In the genomic region with DNA sequence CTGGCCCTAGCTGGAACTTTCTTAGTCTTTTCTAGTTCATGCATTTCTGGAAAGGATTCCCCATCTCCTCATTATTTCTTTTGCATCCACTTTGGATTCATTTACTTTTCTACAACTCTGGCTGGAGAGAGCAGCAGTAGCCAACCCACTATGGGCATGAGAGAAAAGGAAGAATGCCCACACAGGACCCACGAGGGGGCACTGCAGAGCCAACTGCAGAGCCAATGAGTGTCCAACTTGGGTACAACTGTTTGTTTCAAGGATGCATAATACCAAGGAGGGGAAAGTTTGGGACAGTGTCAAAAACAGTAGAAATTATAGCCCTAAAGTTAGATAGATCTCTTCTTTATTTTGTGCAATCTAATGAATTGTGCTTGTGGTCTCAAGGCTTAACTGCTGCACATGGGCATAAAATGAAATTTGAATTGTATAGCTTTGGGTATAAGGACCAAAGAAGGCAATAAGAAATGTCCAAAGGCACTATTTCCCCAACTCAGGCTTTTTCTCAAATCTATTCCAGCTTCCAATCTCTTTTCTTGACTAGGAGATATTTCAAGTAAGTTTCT, we compare ENCODE assay signal across 8 cellular contexts.
DNase-seq lines count a peak whose midpoint lies in the region; ATAC-seq, FAIRE-seq and TF ChIP-seq lines count a peak whose summit lies in the region.

No MANE protein-coding gene starts in this region.

- H3K9ac ChIP-seq in H1 (replicated peaks in 1 of 4; ENCODE audit: extremely low read depth in 1 of 4, low read depth in 3 of 4, low read length in 3 of 4): no peak overlapping the region
- H3K9ac ChIP-seq in parathyroid adenoma: no peak overlapping the region

- peak; percentile 68 to 76 for TF ChIP-seq RAD21 in H1 (IDR thresholded peaks at IDR 0.05 in 1 of 2, conservative IDR thresholded peaks at IDR 0.05 in 1 of 2; ENCODE audit: low read depth in 2 of 2, low read length in 2 of 2)

- H3K23me2 ChIP-seq in H1 (ENCODE audit: low read depth, low read length): no peaks in the 10 kb centered on the region; the same call in 1 of the 2 replicates

- no peak overlapping the region for H2AK5ac ChIP-seq in H1 (ENCODE audit: low read depth, low read length)

- H2BK120ac ChIP-seq in H1 (replicated peaks; ENCODE audit: low read depth, low read length): no peak overlapping the region

- H4K8ac ChIP-seq in H1 (ENCODE audit: extremely low read depth, insufficient read depth, low read length): no peak overlapping the region

- H3K27ac ChIP-seq in H1 (ENCODE audit: low read depth, low read length): no peak overlapping the region
- H3K27ac ChIP-seq in parathyroid adenoma: no peak overlapping the region

- no peaks in the 10 kb centered on the region for H3K4me1 Mint-ChIP-seq in activated naive CD8-positive, alpha-beta T cell treated with anti-CD3 and anti-CD28 coated beads for 36 hours

- peak; percentile 32 for TF ChIP-seq CTCF in GM13976 (IDR thresholded peaks at IDR 0.05; ENCODE audit: borderline replicate concordance, control extremely low read depth, extremely low read depth, insufficient read depth, missing control alignments)
- peak; percentile 50 to 66 (median 65) for TF ChIP-seq CTCF in H1 (IDR thresholded peaks at IDR 0.05; ENCODE audit: control extremely low read depth in 1 of 3, insufficient read depth in 1 of 3, low read depth in 1 of 3, low read length in 3 of 3)
- peak; percentile 8 for TF ChIP-seq CTCF in parathyroid adenoma (IDR thresholded peaks at IDR 0.05)

- no peak overlapping the region for H4K91ac ChIP-seq in H1 (replicated peaks; ENCODE audit: insufficient read length, low read length)

- no peaks in the 10 kb centered on the region for H3K36me3 ChIP-seq in H1 (ENCODE audit: control insufficient read depth in 2 of 4, insufficient read depth in 4 of 4, low read length in 3 of 4)
- H3K36me3 ChIP-seq in parathyroid adenoma (ENCODE audit: control insufficient read depth, insufficient read depth, low read length): no peaks in the 10 kb centered on the region

- no peaks in the 10 kb centered on the region for H3K27me3 ChIP-seq in H1 (replicated peaks in 1 of 4; ENCODE audit: control insufficient read depth in 3 of 4, extremely low read depth in 1 of 4, insufficient read depth in 3 of 4, low read length in 3 of 4)
- no peaks in the 10 kb centered on the region for H3K27me3 ChIP-seq in parathyroid adenoma (ENCODE audit: control insufficient read depth, insufficient read depth, low read length)

- CTCF ChIA-PET in H1 (lab: Charles Lee; ENCODE audit: partially characterized antibody): interaction anchor here (0.6 to 13.4 kb wide), 35 partner anchors 12 to 279 kb away, joined by 3 to 167 read pairs (median 6); a partner anchor contains a TSS

- 24% methylated on average over 1 of the region's 1 CpG; no CpG with 5 or more reads in 1 of the 2 experiments for whole genome bisulfite sequencing in H1 (ENCODE audit: extremely low coverage in 1 of 2, insufficient coverage in 1 of 2, insufficient read length in 1 of 2, insufficient replicate concordance in 2 of 2, low coverage in 1 of 2, low lambda C conversion rate in 2 of 2, missing lambda C conversion rate in 1 of 2), 2 experiments

- POLR2A ChIA-PET in H1 (lab: Charles Lee; ENCODE audit: partially characterized antibody): interaction anchor here (0.7 to 1.1 kb wide), 6 partner anchors 32 to 277 kb away, joined by 3 to 4 read pairs (median 3); a partner anchor contains a TSS

- no peaks in the 10 kb centered on the region for H3K36me3 Mint-ChIP-seq in activated naive CD8-positive, alpha-beta T cell treated with anti-CD3 and anti-CD28 coated beads for 36 hours

- TF ChIP-seq EP300 in H1 (IDR thresholded peaks at IDR 0.05; ENCODE audit: borderline replicate concordance in 1 of 2, low read depth in 2 of 2, low read length in 2 of 2): no peak

- no peak overlapping the region for H2BK20ac ChIP-seq in H1 (ENCODE audit: low read length)

- H3K4me3 Mint-ChIP-seq in activated naive CD8-positive, alpha-beta T cell treated with anti-CD3 and anti-CD28 coated beads for 36 hours: no peak overlapping the region

- no peak for FAIRE-seq in H1 (lab: Jason Lieb, UNC)
- FAIRE-seq in H54 (lab: Jason Lieb, UNC): no peak

- H3K18ac ChIP-seq in H1 (ENCODE audit: extremely low read depth, low read length): no peak overlapping the region

- no peak for ATAC-seq in GM18868 (IDR thresholded peaks at IDR 0.05; ENCODE audit: unreplicated experiment)

- DNase-seq in GM13976 (ENCODE audit: low spot score) (no peak), LHCN-M2 (ENCODE audit: low read depth) (peak; percentile 37), H1 (ENCODE audit: low read depth in 1 of 2, low spot score in 2 of 2) (no peak), H54 (ENCODE audit: insufficient read length, low spot score) (no peak)
- DNase-seq in activated naive CD4-positive, alpha-beta T cell treated with Interleukin-2 at 50 U/mL for 16 hours: no peak
- no peak for DNase-seq in activated naive CD8-positive, alpha-beta T cell treated with anti-CD3 and anti-CD28 coated beads for 36 hours

- H3K79me2 ChIP-seq in H1 (ENCODE audit: control insufficient read depth in 1 of 2, insufficient read depth in 2 of 2, low read length in 2 of 2): no peaks in the 10 kb centered on the region
- no peaks in the 10 kb centered on the region for H3K79me2 ChIP-seq in parathyroid adenoma

- in situ Hi-C loops in GM13976 (cut with MboI; ENCODE audit: low sequenced_read_pairs, unreplicated experiment): loop anchor here (10.0 kb wide), 1 partner anchor 234 kb away; a partner anchor contains a TSS

- peaks cover 3% of the 10 kb centered on the region for H3K27me3 Mint-ChIP-seq in activated naive CD8-positive, alpha-beta T cell treated with anti-CD3 and anti-CD28 coated beads for 36 hours

- H2AFZ ChIP-seq in H1 (ENCODE audit: low read length) (no peak overlapping the region), parathyroid adenoma (no peak overlapping the region)

- H3K14ac ChIP-seq in H1 (ENCODE audit: insufficient read length): no peak overlapping the region

- H3K9me3 ChIP-seq in H1 (ENCODE audit: insufficient read depth in 2 of 2, low read depth in 1 of 2, low read length in 1 of 2): no peaks in the 10 kb centered on the region
- H3K9me3 ChIP-seq in parathyroid adenoma (ENCODE audit: control insufficient read depth, low read length): no peaks in the 10 kb centered on the region

- H3K4me2 ChIP-seq in H1 (ENCODE audit: insufficient read depth in 1 of 2, low read depth in 2 of 2, low read length in 2 of 2): no peak overlapping the region
- no peak overlapping the region for H3K4me2 ChIP-seq in parathyroid adenoma (ENCODE audit: low read length)

- no peak overlapping the region for H3K4ac ChIP-seq in H1 (replicated peaks; ENCODE audit: insufficient read length, low read depth, low read length)

- no peaks in the 10 kb centered on the region for H3K79me1 ChIP-seq in H1 (ENCODE audit: low read depth, low read length)

- no peak overlapping the region for H2BK15ac ChIP-seq in H1 (ENCODE audit: low read length)

- H2BK5ac ChIP-seq in H1 (ENCODE audit: low read depth, low read length): no peak overlapping the region

- H3K4me1 ChIP-seq in H1 (replicated peaks in 1 of 4; ENCODE audit: control insufficient read depth in 3 of 4, insufficient read depth in 4 of 4, low read length in 3 of 4): no peaks in the 10 kb centered on the region; a peak in 1 of 7 replicates
- no peaks in the 10 kb centered on the region for H3K4me1 ChIP-seq in parathyroid adenoma

- H3K27ac Mint-ChIP-seq in activated naive CD8-positive, alpha-beta T cell treated with anti-CD3 and anti-CD28 coated beads for 36 hours: no peak overlapping the region

- H4K5ac ChIP-seq in H1 (ENCODE audit: insufficient read length, low read depth, low read length): no peak overlapping the region

- no peak overlapping the region for H3K23ac ChIP-seq in H1 (ENCODE audit: insufficient read length)

- no peak overlapping the region for H2BK12ac ChIP-seq in H1 (ENCODE audit: low read depth, low read length)

- H3K4me3 ChIP-seq in H1 (ENCODE audit: extremely low read depth in 1 of 4, insufficient read depth in 2 of 4, low read depth in 3 of 4, low read length in 4 of 4) (no peak overlapping the region), parathyroid adenoma (ENCODE audit: low read depth, low read length) (no peak overlapping the region)

- peaks cover 1% of the 10 kb centered on the region for H3K9me3 Mint-ChIP-seq in activated naive CD8-positive, alpha-beta T cell treated with anti-CD3 and anti-CD28 coated beads for 36 hours

- H4K20me1 ChIP-seq in H1 (replicated peaks in 1 of 2; ENCODE audit: control insufficient read depth in 1 of 2, insufficient read depth in 2 of 2, low read length in 2 of 2): no peaks in the 10 kb centered on the region

- TF ChIP-seq POLR2A in H1 (IDR thresholded peaks at IDR 0.05; ENCODE audit: control extremely low read depth in 1 of 2, low read depth in 2 of 2, low read length in 2 of 2) (no peak), H54 (IDR thresholded peaks at IDR 0.05; ENCODE audit: low read depth, low read length) (no peak)

- no peak overlapping the region for H3K56ac ChIP-seq in H1 (replicated peaks; ENCODE audit: insufficient read length, low read depth, low read length)

TF ChIP-seq in H1, 55 proteins besides CTCF, POLR2A, EP300 and RAD21 (continues in another document):
- TF ChIP-seq CEBPB (IDR thresholded peaks at IDR 0.05; ENCODE audit: low read depth, low read length): no peak
- TF ChIP-seq YY1 (IDR thresholded peaks at IDR 0.05; ENCODE audit: low read depth, low read length): no peak
- TF ChIP-seq EGR1 (IDR thresholded peaks at IDR 0.05; ENCODE audit: borderline replicate concordance, low read depth, low read length): no peak
- no peak for TF ChIP-seq SP1 (IDR thresholded peaks at IDR 0.05; ENCODE audit: low read depth, low read length)
- no peak for TF ChIP-seq FOSL1 (IDR thresholded peaks at IDR 0.05; ENCODE audit: insufficient read depth, low read depth, low read length)
- no peak for TF ChIP-seq EZH2 (IDR thresholded peaks at IDR 0.05; ENCODE audit: low read depth, low read length, severe bottlenecking)
- no peak for TF ChIP-seq SUZ12 (IDR thresholded peaks at IDR 0.05; ENCODE audit: low read length)
- no peak for TF ChIP-seq SIX5 (IDR thresholded peaks at IDR 0.05; ENCODE audit: low read depth, low read length)
- TF ChIP-seq SP2 (IDR thresholded peaks at IDR 0.05; ENCODE audit: low read length): no peak

Comparison
In these comparisons a context has a peak if more than half of its experiments do, and no peak if none do; other contexts are left out.
1. CTCF ChIP-seq: peak in every context shown above with its lines; median percentile 65 in H1; 32 in GM13976; 8 in parathyroid adenoma.